ENCODE assay signal across 1 cellular context in genomic region chr2:146874260-146874658, GRCh38.
TF ChIP-seq lines count a peak whose summit lies in the region.

No MANE protein-coding gene starts in this region.

TF ChIP-seq in H1, 55 proteins besides CTCF, POLR2A, EP300 and RAD21:
- TF ChIP-seq BCL11A (IDR thresholded peaks at IDR 0.05; ENCODE audit: low read depth in 2 of 2, low read length in 2 of 2), result no peak
- TF ChIP-seq MAX (IDR thresholded peaks at IDR 0.05), result no peak
- TF ChIP-seq YY1 (IDR thresholded peaks at IDR 0.05; ENCODE audit: low read depth, low read length), result no peak
- TF ChIP-seq SP2 (IDR thresholded peaks at IDR 0.05; ENCODE audit: low read length), result no peak
- TF ChIP-seq E2F6 (IDR thresholded peaks at IDR 0.05), result no peak
- TF ChIP-seq SIRT6 (IDR thresholded peaks at IDR 0.05; ENCODE audit: low read length), result no peak
- no peak for TF ChIP-seq CHD2 (IDR thresholded peaks at IDR 0.05; ENCODE audit: low read length)
- no peak for TF ChIP-seq CREB1 (IDR thresholded peaks at IDR 0.05)
- no peak for TF ChIP-seq RXRA (IDR thresholded peaks at IDR 0.05; ENCODE audit: insufficient read depth, low read depth, low read length)
- TF ChIP-seq SAP30 (IDR thresholded peaks at IDR 0.05; ENCODE audit: insufficient read depth, insufficient replicate concordance, low read length), result no peak
